Comparison of ENCODE assay signal across 8 cellular contexts in the genomic region with DNA sequence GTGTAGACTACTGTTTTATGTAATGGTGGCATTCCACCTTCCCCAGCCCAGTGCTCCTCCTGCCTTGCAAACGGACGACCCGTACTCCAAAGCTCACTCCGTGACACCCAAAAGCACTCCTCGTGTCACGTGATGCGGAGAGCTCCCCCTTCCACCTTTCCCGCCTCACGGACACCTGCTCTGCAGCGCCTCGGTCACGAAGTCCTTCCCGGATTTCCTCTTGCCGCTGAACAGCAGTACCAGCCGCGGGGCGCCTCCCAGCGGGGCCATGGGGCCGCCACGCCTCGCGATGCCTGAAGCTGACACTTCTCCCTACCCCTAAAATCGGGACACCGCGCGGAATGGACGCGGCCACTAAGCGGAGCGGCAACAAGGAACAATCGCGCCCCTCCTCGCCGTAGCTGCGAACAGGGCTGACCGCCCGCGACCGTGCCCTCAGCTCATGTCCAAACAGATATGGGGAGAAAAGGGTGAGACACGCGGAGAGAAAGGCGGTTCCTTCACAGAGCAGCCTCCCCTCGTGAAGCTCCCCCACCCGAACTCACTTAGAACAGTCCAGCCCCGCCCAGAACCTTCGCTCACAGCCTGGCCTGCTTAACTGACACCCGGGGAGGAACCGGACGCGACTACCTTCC. TPM values are rescaled to one million over a fixed set of nuclear protein-coding genes. Genes with fewer than 3 reads are reported as not detected.
DNase-seq lines count a peak whose midpoint lies in the region; FAIRE-seq and TF ChIP-seq lines count a peak whose summit lies in the region.

A gene (minus strand): TSS at position 304 of the 635 bp plus-strand sequence. CDS start 34 bp downstream, at position 270.

- H3K27ac ChIP-seq in H1 (ENCODE audit: low read depth, low read length) (peak within 1 kb of the TSS; percentile 99), mesendoderm (ENCODE audit: low read depth, low read length) (peak within 1 kb of the TSS; percentile 40)

- TF ChIP-seq RAD21 in H1 (IDR thresholded peaks at IDR 0.05 in 1 of 2, conservative IDR thresholded peaks at IDR 0.05 in 1 of 2; ENCODE audit: low read depth in 2 of 2, low read length in 2 of 2), result no peak; a peak in 1 of 4 replicates

- no peaks in the 10 kb centered on the region for H3K79me2 ChIP-seq in H1 (ENCODE audit: control insufficient read depth in 1 of 2, insufficient read depth in 2 of 2, low read length in 2 of 2)
- no peaks in the 10 kb centered on the region for H3K79me2 ChIP-seq in mesendoderm (ENCODE audit: control insufficient read depth, insufficient read depth, low read length)

- H3K9me3 ChIP-seq in H1 (ENCODE audit: insufficient read depth in 2 of 2, low read depth in 1 of 2, low read length in 1 of 2), result no peaks in the 10 kb centered on the region

- H4K8ac ChIP-seq in H1 (ENCODE audit: extremely low read depth, insufficient read depth, low read length) (peak within 1 kb of the TSS; percentile 98; the same call in 1 of the 2 replicates), mesendoderm (ENCODE audit: low read depth, low read length) (no peak within 1 kb of the TSS)

- peak within 1 kb of the TSS; percentile 81 for H3K56ac ChIP-seq in H1 (replicated peaks; ENCODE audit: insufficient read length, low read depth, low read length)
- peak within 1 kb of the TSS; percentile 98 for H3K56ac ChIP-seq in mesendoderm (ENCODE audit: low read length)

- H3K18ac ChIP-seq in H1 (ENCODE audit: extremely low read depth, low read length), result peak within 1 kb of the TSS; percentile 100
- H3K18ac ChIP-seq in mesendoderm (ENCODE audit: low read length), result no peak within 1 kb of the TSS

- peak within 1 kb of the TSS; percentile 96 for H4K91ac ChIP-seq in H1 (replicated peaks; ENCODE audit: insufficient read length, low read length)

- no peaks in the 10 kb centered on the region for H3K36me3 ChIP-seq in H1 (ENCODE audit: control insufficient read depth in 2 of 4, insufficient read depth in 4 of 4, low read length in 3 of 4)
- no peaks in the 10 kb centered on the region for H3K36me3 ChIP-seq in mesendoderm (ENCODE audit: control insufficient read depth, insufficient read depth, low read length)

- TF ChIP-seq POLR2A in H1 (IDR thresholded peaks at IDR 0.05; ENCODE audit: control extremely low read depth in 1 of 2, low read depth in 2 of 2, low read length in 2 of 2), result peak in 1 of 2 experiments; percentile 63; a peak in 1 of 3 replicates

- FAIRE-seq in H1 (lab: Jason Lieb, UNC), result no peak

- peak within 1 kb of the TSS; percentile 98 for H2BK12ac ChIP-seq in H1 (ENCODE audit: low read depth, low read length)

- peak; percentile 98 for DNase-seq in COLO829 (ENCODE audit: low spot score)
- peak; percentile 92 for DNase-seq in GM20000 (ENCODE audit: low spot score)
- peak; percentile 87 for DNase-seq in HT1080 (ENCODE audit: low read depth)
- DNase-seq in NOMO-1 (lab: John Stamatoyannopoulos, UW; ENCODE audit: unreplicated experiment in 2 of 2), result peak; percentile 90 to 93
- DNase-seq in activated CD8-positive, alpha-beta memory T cell treated with anti-CD3 and anti-CD28 coated beads for 48 hours (ENCODE audit: low read depth in 2 of 3, low spot score in 2 of 3), result peak; percentile 79 to 88 (median 80)
- peak; percentile 80 to 94 for DNase-seq in H1 (ENCODE audit: low read depth in 1 of 2, low spot score in 2 of 2)
- DNase-seq in mesendoderm, result peak; percentile 97
- DNase-seq in stimulated activated CD8-positive, alpha-beta memory T cell treated with anti-CD3 and anti-CD28 coated beads, Interleukin-15, amount 100 ng/mL, for 1 hour (ENCODE audit: low read depth), result peak; percentile 90

- peak; percentile 29 for TF ChIP-seq CTCF in GM20000 (IDR thresholded peaks at IDR 0.05; ENCODE audit: extremely low read depth, missing control alignments)
- peak in 1 of 3 experiments; percentile 1; a peak in 1 of 4 replicates for TF ChIP-seq CTCF in H1 (IDR thresholded peaks at IDR 0.05; ENCODE audit: control extremely low read depth in 1 of 3, insufficient read depth in 1 of 3, low read depth in 1 of 3, low read length in 3 of 3)

- H3K4me1 ChIP-seq in H1 (replicated peaks in 1 of 4; ENCODE audit: control insufficient read depth in 3 of 4, insufficient read depth in 4 of 4, low read length in 3 of 4) (peaks cover 4 to 9% (median 6%) of the 10 kb centered on the region in 4 experiments; a peak in 6 of 7 replicates), mesendoderm (ENCODE audit: control insufficient read depth, low read depth, low read length) (peaks cover 4% of the 10 kb centered on the region)

- POLR2A ChIA-PET in H1 (lab: Charles Lee; ENCODE audit: partially characterized antibody), result interaction anchor here (0.5 to 2.6 kb wide), 35 partner anchors 9 to 460 kb away, joined by 3 to 22 read pairs (median 4); a partner anchor contains a TSS

- H3K4me2 ChIP-seq in H1 (ENCODE audit: insufficient read depth in 1 of 2, low read depth in 2 of 2, low read length in 2 of 2), result peak within 1 kb of the TSS; percentile 79 to 94
- peak within 1 kb of the TSS; percentile 95 for H3K4me2 ChIP-seq in mesendoderm (ENCODE audit: low read length)

- H2BK15ac ChIP-seq in H1 (ENCODE audit: low read length) (peak within 1 kb of the TSS; percentile 99), mesendoderm (replicated peaks; ENCODE audit: low read depth) (no peak within 1 kb of the TSS)

- TF ChIP-seq EP300 in H1 (IDR thresholded peaks at IDR 0.05; ENCODE audit: borderline replicate concordance in 1 of 2, low read depth in 2 of 2, low read length in 2 of 2), result no peak

- WGBS in H1 (ENCODE audit: extremely low coverage in 1 of 2, insufficient coverage in 1 of 2, insufficient read length in 1 of 2, insufficient replicate concordance in 2 of 2, low coverage in 1 of 2, low lambda C conversion rate in 2 of 2, missing lambda C conversion rate in 1 of 2), 2 experiments, result 2% methylated on average over 46 of the region's 50 CpGs; no CpG with 5 or more reads in 1 of the 2 experiments
- WGBS in mesendoderm (ENCODE audit: extremely low coverage, insufficient coverage, low lambda C conversion rate), result no CpG with 5 or more reads among the region's 50 CpGs

- H4K20me1 ChIP-seq in H1 (replicated peaks in 1 of 2; ENCODE audit: control insufficient read depth in 1 of 2, insufficient read depth in 2 of 2, low read length in 2 of 2), result no peaks in the 10 kb centered on the region

- peak within 1 kb of the TSS; percentile 84 to 99 (median 99) for H3K9ac ChIP-seq in H1 (replicated peaks in 1 of 4; ENCODE audit: extremely low read depth in 1 of 4, low read depth in 3 of 4, low read length in 3 of 4)
- H3K9ac ChIP-seq in mesendoderm (ENCODE audit: low read length), result peak within 1 kb of the TSS; percentile 85

- peak within 1 kb of the TSS; percentile 61 for H3K4ac ChIP-seq in H1 (replicated peaks; ENCODE audit: insufficient read length, low read depth, low read length)
- no peak within 1 kb of the TSS for H3K4ac ChIP-seq in mesendoderm (ENCODE audit: low read depth, low read length)

- peak within 1 kb of the TSS; percentile 100 for H2BK5ac ChIP-seq in H1 (ENCODE audit: low read depth, low read length)
- peak within 1 kb of the TSS; percentile 97 for H2BK5ac ChIP-seq in mesendoderm (ENCODE audit: low read length)

- H3K4me3 ChIP-seq in H1 (ENCODE audit: extremely low read depth in 1 of 4, insufficient read depth in 2 of 4, low read depth in 3 of 4, low read length in 4 of 4) (peak within 1 kb of the TSS; percentile 71 to 87 (median 72)), mesendoderm (ENCODE audit: low read length) (peak within 1 kb of the TSS; percentile 60)

- H2AK5ac ChIP-seq in H1 (ENCODE audit: low read depth, low read length) (0 out of 2 replicates have a peak within 1 kb of the TSS, but pooled peaks have one; percentile 11), mesendoderm (ENCODE audit: low read length) (no peak within 1 kb of the TSS)

- peak within 1 kb of the TSS; percentile 82; the same call in 1 of the 2 replicates for H2BK20ac ChIP-seq in H1 (ENCODE audit: low read length)

- H3K23ac ChIP-seq in H1 (ENCODE audit: insufficient read length), result no peak within 1 kb of the TSS
- no peak within 1 kb of the TSS for H3K23ac ChIP-seq in mesendoderm (ENCODE audit: low read length)

- peak within 1 kb of the TSS; percentile 99 for H4K5ac ChIP-seq in H1 (ENCODE audit: insufficient read length, low read depth, low read length)
- H4K5ac ChIP-seq in mesendoderm (ENCODE audit: low read length), result no peak within 1 kb of the TSS

- CTCF ChIA-PET in H1 (lab: Charles Lee; ENCODE audit: partially characterized antibody), result interaction anchor here (0.7 to 2.5 kb wide), 18 partner anchors 9 to 274 kb away, joined by 3 to 6 read pairs (median 3); a partner anchor contains a TSS

- no peak within 1 kb of the TSS for H3K14ac ChIP-seq in H1 (ENCODE audit: insufficient read length)

- H2BK120ac ChIP-seq in H1 (replicated peaks; ENCODE audit: low read depth, low read length) (peak within 1 kb of the TSS; percentile 44), mesendoderm (ENCODE audit: low read depth, low read length) (no peak within 1 kb of the TSS)

- H2AFZ ChIP-seq in H1 (ENCODE audit: low read length), result peak within 1 kb of the TSS; percentile 96

- H3K23me2 ChIP-seq in H1 (ENCODE audit: low read depth, low read length), result peaks cover 12% of the 10 kb centered on the region

- H3K79me1 ChIP-seq in H1 (ENCODE audit: low read depth, low read length) (no peaks in the 10 kb centered on the region; the same call in 1 of the 2 replicates), mesendoderm (ENCODE audit: low read length) (no peaks in the 10 kb centered on the region)

- no peaks in the 10 kb centered on the region for H3K27me3 ChIP-seq in H1 (replicated peaks in 1 of 4; ENCODE audit: control insufficient read depth in 3 of 4, extremely low read depth in 1 of 4, insufficient read depth in 3 of 4, low read length in 3 of 4)
- no peaks in the 10 kb centered on the region for H3K27me3 ChIP-seq in mesendoderm (ENCODE audit: insufficient read depth, low read length, poor library complexity)

TF ChIP-seq in H1, 55 proteins besides CTCF, POLR2A, EP300 and RAD21 (continues in another document):
- TF ChIP-seq ZNF274 (IDR thresholded peaks at IDR 0.05; ENCODE audit: borderline replicate concordance, extremely low read depth, low read length) (no peak), SRF (IDR thresholded peaks at IDR 0.05; ENCODE audit: low read depth, low read length) (no peak)

RNA-seq across cellular contexts. Expression of the gene that starts here (rescaled TPM):
- total RNA-seq in HT1080 (2014; rRNA removed; shearing (Covaris generic)), result 6.2 and 10.8 TPM in 2 replicates
- 19.5 and 23.2 TPM in 2 replicates for polyA plus RNA-seq in HT1080 (2015; cell fraction: cytosol; rRNA removed)
- 7.5 and 9.4 TPM in 2 replicates for polyA plus RNA-seq in HT1080 (2015; cell fraction: nucleus; rRNA removed)
- total RNA-seq in H1 (2021; fragmentation: NEBNext Ultra II Directional; extraction: Animal tissue kit (Norgen Biotek cat#: 25700)), result 26.5 and 30.5 TPM in 2 replicates
- 23.8 and 36.8 TPM in 2 replicates for polyA plus RNA-seq in H1 (2011; rRNA removed)
- polyA plus RNA-seq in H1 (2011; cell fraction: cytosol; rRNA removed), result 48.2 TPM
- polyA plus RNA-seq in H1 (2011; cell fraction: nucleus; rRNA removed), result 27.9 TPM
- polyA plus RNA-seq in H1 (2012, experiment 1 of 2), result 30.7 to 53.6 TPM (median 51.4 TPM) in 4 replicates
- polyA plus RNA-seq in H1 (2012, experiment 2 of 2), result 26.4 TPM
- polyA plus RNA-seq in H1 (2013, experiment 1 of 2), result 18.8 TPM
- polyA plus RNA-seq in H1 (2013, experiment 2 of 2), result 21.2 TPM
- 11.3 and 12.9 TPM in 2 replicates for polyA minus RNA-seq in H1 (2011; rRNA and poly(A)+ RNA removed)
- 14.0 TPM for polyA minus RNA-seq in H1 (2011; cell fraction: cytosol; rRNA and poly(A)+ RNA removed)
- polyA minus RNA-seq in H1 (2011; cell fraction: nucleus; rRNA and poly(A)+ RNA removed), result 8.5 TPM
- 17.9 TPM for polyA plus RNA-seq in mesendoderm (2013, experiment 1 of 2)
- 17.8 TPM for polyA plus RNA-seq in mesendoderm (2013, experiment 2 of 2)

Comparison
In these comparisons a context has a peak if more than half of its experiments do, and no peak if none do; other contexts are left out.
1. Peak in every context shown above with its lines: DNase-seq, H3K4me3 ChIP-seq and H3K27ac ChIP-seq.